In the genomic region with DNA sequence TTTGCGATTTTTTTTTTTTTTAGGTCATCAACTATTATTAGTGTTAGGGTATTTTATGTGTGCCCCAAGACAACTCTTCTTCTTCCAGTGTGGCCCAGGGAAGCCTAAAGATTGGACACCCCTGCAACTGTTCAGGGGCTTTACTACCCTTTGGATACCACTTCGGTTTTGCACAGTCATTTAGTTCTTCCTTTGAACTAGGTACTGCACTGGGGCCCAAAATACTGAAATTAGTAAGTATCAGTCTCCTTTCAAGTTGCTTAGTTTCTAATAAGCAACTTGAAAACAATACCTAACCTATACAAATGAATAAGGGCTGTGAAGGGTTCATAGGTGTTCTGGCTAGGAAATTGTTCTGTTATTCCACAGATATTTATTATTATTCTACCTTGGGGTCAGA, we compare ENCODE assay signal across 12 cellular contexts. TPM values are rescaled to one million over a fixed set of nuclear protein-coding genes. Genes with fewer than 3 reads are reported as not detected.
DNase-seq lines count a peak whose midpoint lies in the region; ATAC-seq and TF ChIP-seq lines count a peak whose summit lies in the region.
"Had no signal": no experiment of that assay in that cellular context is flagged by ENCODE, and none has a peak within 500 bp of the region (broad histone marks: within the 10 kb centered on the region; RNA-seq: fewer than 3 reads in every experiment).

No MANE protein-coding gene starts in this region.

- peaks cover 6% of the 10 kb centered on the region; the same call in 1 of the 2 replicates for H3K4me1 ChIP-seq in BE2C
- H3K4me1 ChIP-seq: prostate gland had no signal

- no peaks in the 10 kb centered on the region for H3K27me3 ChIP-seq in BE2C

- H3K4me3 ChIP-seq in BE2C (ENCODE audit: low read depth, low read length) = no peak overlapping the region
- H3K4me3 ChIP-seq: lower lobe of right lung, prostate gland had no signal

- no peaks in the 10 kb centered on the region for H3K36me3 ChIP-seq in BE2C
- H3K36me3 ChIP-seq: prostate gland had no signal

- no peak for TF ChIP-seq CTCF in BE2C (IDR thresholded peaks at IDR 0.05; ENCODE audit: low read depth, low read length)

- H3K9me3 ChIP-seq in BE2C = no peaks in the 10 kb centered on the region
- H3K9me3 ChIP-seq: lower lobe of right lung, prostate gland had no signal

- DNase-seq in NCI-H1105 treated with DMSO at 0.1 percent for 48 hours (lab: John Stamatoyannopoulos, UW) = no peak
- DNase-seq in BE2C = no peak
- no peak for DNase-seq in stimulated activated CD4-positive, alpha-beta T cell treated with anti-CD3 and anti-CD28 coated beads, Interleukin-1b, Interleukin-23, amount 100 ng/mL, for 48 hours
- DNase-seq in NCI-H1694 treated with DMSO at 0.1 percent for 48 hours (lab: John Stamatoyannopoulos, UW) = no peak
- DNase-seq: dermis blood vessel endothelial cell, lower lobe of right lung, NCI-H1436 treated with DMSO at 0.1 percent for 48 hours had no signal

- ATAC-seq in GM18520 (IDR thresholded peaks at IDR 0.05; ENCODE audit: unreplicated experiment) = peak; percentile 92
- ATAC-seq in GM19468 (IDR thresholded peaks at IDR 0.05; ENCODE audit: extremely low read depth, unreplicated experiment) = peak; percentile 89
- peak; percentile 98 for ATAC-seq in HG02938 (IDR thresholded peaks at IDR 0.05; ENCODE audit: unreplicated experiment)
- ATAC-seq in HG03571 (IDR thresholded peaks at IDR 0.05; ENCODE audit: unreplicated experiment) = peak; percentile 85
- ATAC-seq: lower lobe of right lung had no signal

RNA-seq across cellular contexts. Expression of a gene that starts 45.3 kb away (rescaled TPM):
- polyA plus RNA-seq in BE2C (2012; ENCODE audit: insufficient read depth, insufficient read length, low read depth) = 25.5 TPM

RNA-seq across cellular contexts. Expression of a gene that starts 45.6 kb away (rescaled TPM):
- polyA plus RNA-seq in BE2C (2012; ENCODE audit: insufficient read depth, insufficient read length, low read depth) = 12.1 TPM
